Comparison of ENCODE assay signal across 16 cellular contexts in the genomic region with DNA sequence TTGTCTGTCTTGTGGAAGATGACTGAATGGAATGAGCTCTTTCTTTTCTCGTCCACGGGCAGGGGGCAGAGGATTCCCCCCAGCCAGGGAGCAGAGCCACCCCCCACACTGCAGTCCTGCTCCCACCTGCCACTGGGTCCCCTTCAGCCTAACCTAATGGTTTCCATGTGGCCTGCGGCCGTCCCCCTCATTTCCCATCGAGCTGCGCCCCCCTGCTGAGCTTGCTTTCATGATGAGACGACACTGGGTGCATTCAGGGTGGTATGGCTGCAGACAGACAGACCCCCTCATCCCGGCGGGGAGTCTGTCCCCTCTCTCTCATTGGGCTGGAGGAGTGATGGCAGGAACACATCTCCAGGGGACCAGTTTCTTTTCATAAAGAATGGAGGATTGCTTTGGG.
DNase-seq lines count a peak whose midpoint lies in the region; ATAC-seq and TF ChIP-seq lines count a peak whose summit lies in the region.
"Had no signal": no experiment of that assay in that cellular context is flagged by ENCODE, and none has a peak within 500 bp of the region (broad histone marks: within the 10 kb centered on the region; RNA-seq: fewer than 3 reads in every experiment).

No MANE protein-coding gene starts in this region.

- H3T11ph ChIP-seq in H9 (ENCODE audit: low read length) = no peak overlapping the region

- no peak overlapping the region for H3K56ac ChIP-seq in H9 (ENCODE audit: insufficient read length, low read depth, low read length)

- no peak overlapping the region for H4K91ac ChIP-seq in H9 (ENCODE audit: insufficient read length, low read depth, low read length)

- no peak for ATAC-seq in CD4-positive, alpha-beta T cell (ENCODE audit: poor library complexity)
- no peak for ATAC-seq in HG02759 (IDR thresholded peaks at IDR 0.05; ENCODE audit: unreplicated experiment)

- in situ Hi-C loops in KBM-7 (cut with MboI; ENCODE audit: low pct_unique_long_range_greater_than_20kb, low sequenced_read_pairs) = no loop called here

- H2BK15ac ChIP-seq in H9 (ENCODE audit: low read depth, low read length) = no peak overlapping the region

- intact Hi-C loops in CD4-positive, alpha-beta T cell (cut with DNase I, micrococcal nuclease) = no loop called here

- no peaks in the 10 kb centered on the region for H3K27me3 Mint-ChIP-seq in CD4-positive, alpha-beta T cell
- H3K27me3 Mint-ChIP-seq in H9 (ENCODE audit: low read depth) = peaks cover 15% of the 10 kb centered on the region
- no peaks in the 10 kb centered on the region for H3K27me3 Mint-ChIP-seq in progenitor cell of endocrine pancreas
- H3K27me3 Mint-ChIP-seq: CD4-positive, alpha-beta memory T cell had no signal

- H3K9me3 Mint-ChIP-seq in CD4-positive, alpha-beta T cell = no peaks in the 10 kb centered on the region
- H3K9me3 Mint-ChIP-seq in H9 (peaks cover 10 to 34% of the 10 kb centered on the region in 2 experiments), progenitor cell of endocrine pancreas (ENCODE audit: low read depth) (peaks cover 18% of the 10 kb centered on the region)

- H2BK20ac ChIP-seq in H9 (ENCODE audit: low read depth, low read length, poor library complexity, severe bottlenecking) = no peak overlapping the region

- no peak overlapping the region for H2BK5ac ChIP-seq in H9 (ENCODE audit: insufficient read length, low read length)

- no peak overlapping the region for H4K8ac ChIP-seq in H9 (replicated peaks; ENCODE audit: insufficient read length, low read depth, low read length)

- H3K9ac ChIP-seq in H9 (ENCODE audit: extremely low read depth, insufficient read length, low read length) = no peak overlapping the region
- H3K9ac ChIP-seq: GM23248 had no signal

- CTCF ChIA-PET in CD4-positive, alpha-beta T cell (lab: Charles Lee) = no interaction called here

- H3K27me3 ChIP-seq in CD4-positive, alpha-beta T cell (ENCODE audit: control insufficient read depth, insufficient read depth, low read length) = no peaks in the 10 kb centered on the region
- no peaks in the 10 kb centered on the region for H3K27me3 ChIP-seq in H9 (ENCODE audit: insufficient read depth, low read length)
- H3K27me3 ChIP-seq: brain microvascular endothelial cell had no signal

- no peak overlapping the region for H3K14ac ChIP-seq in H9 (ENCODE audit: insufficient read depth, low read length)

- no peak overlapping the region for H3K18ac ChIP-seq in H9 (ENCODE audit: insufficient read length, low read depth, low read length)

- TF ChIP-seq CTCF in CD4-positive, alpha-beta T cell (IDR thresholded peaks at IDR 0.05) = no peak
- TF ChIP-seq CTCF in H9 (conservative IDR thresholded peaks at IDR 0.05) = no peak
- TF ChIP-seq CTCF in progenitor cell of endocrine pancreas (IDR thresholded peaks at IDR 0.05; ENCODE audit: unreplicated experiment) = no peak

- H3K23ac ChIP-seq in H9 (ENCODE audit: insufficient read length, low read depth, low read length) = no peak overlapping the region

- no peak overlapping the region for H2AK5ac ChIP-seq in H9 (ENCODE audit: insufficient read length, low read length)

- peaks cover 98% of the 10 kb centered on the region for H3K36me3 Mint-ChIP-seq in CD4-positive, alpha-beta T cell (ENCODE audit: low read depth)
- peaks cover 75 to 97% (median 93%) of the 10 kb centered on the region in 3 experiments for H3K36me3 Mint-ChIP-seq in H9 (ENCODE audit: insufficient read depth in 1 of 3, low read depth in 3 of 3)
- peaks cover 66% of the 10 kb centered on the region for H3K36me3 Mint-ChIP-seq in progenitor cell of endocrine pancreas (ENCODE audit: insufficient read depth)

- no peak overlapping the region for H3K4me2 ChIP-seq in H9 (ENCODE audit: insufficient read depth, insufficient read length, low read length)

- H3K4me3 Mint-ChIP-seq in CD4-positive, alpha-beta T cell = no peak overlapping the region
- no peak overlapping the region for H3K4me3 Mint-ChIP-seq in H9
- no peak overlapping the region for H3K4me3 Mint-ChIP-seq in progenitor cell of endocrine pancreas (ENCODE audit: low read depth)
- H3K4me3 Mint-ChIP-seq: CD4-positive, alpha-beta memory T cell had no signal

- H3K9me3 ChIP-seq in CD4-positive, alpha-beta T cell (ENCODE audit: control insufficient read depth, low read length) = no peaks in the 10 kb centered on the region
- peaks cover 8% of the 10 kb centered on the region for H3K9me3 ChIP-seq in H9 (ENCODE audit: control insufficient read depth, low read depth, low read length)

- POLR2A ChIA-PET in CD4-positive, alpha-beta T cell (lab: Charles Lee) = no interaction called here

- H3K27ac Mint-ChIP-seq in CD4-positive, alpha-beta T cell = peak overlapping the region; percentile 42
- no peak overlapping the region for H3K27ac Mint-ChIP-seq in H9
- H3K27ac Mint-ChIP-seq in progenitor cell of endocrine pancreas = peak overlapping the region; percentile 56

- H3K4ac ChIP-seq in H9 (ENCODE audit: low read depth, low read length) = no peak overlapping the region

- no peaks in the 10 kb centered on the region for H4K20me1 ChIP-seq in H9 (ENCODE audit: control insufficient read depth, insufficient read depth, insufficient read length)

- H2BK12ac ChIP-seq in H9 (ENCODE audit: insufficient read length, low read depth, low read length) = no peak overlapping the region

- H2BK120ac ChIP-seq in H9 (ENCODE audit: low read depth, low read length, poor library complexity, severe bottlenecking) = no peak overlapping the region

- H3K4me1 Mint-ChIP-seq in CD4-positive, alpha-beta T cell (ENCODE audit: low read depth) = peaks cover 18% of the 10 kb centered on the region
- H3K4me1 Mint-ChIP-seq in H9 (peaks cover 0 to 13% of the 10 kb centered on the region in 2 experiments; a peak in 2 of 4 replicates), progenitor cell of endocrine pancreas (ENCODE audit: low read depth) (no peaks in the 10 kb centered on the region)

- H2AFZ ChIP-seq in H9 (ENCODE audit: low read length) = no peak overlapping the region
- H2AFZ ChIP-seq: GM23248 had no signal

- H4K5ac ChIP-seq in H9 (ENCODE audit: insufficient read length, low read depth, low read length) = no peak overlapping the region

- no peaks in the 10 kb centered on the region for H3K4me1 ChIP-seq in H9 (ENCODE audit: insufficient read depth, low read length)

- no peaks in the 10 kb centered on the region for H3K23me2 ChIP-seq in H9 (ENCODE audit: insufficient read length, low read depth, low read length, poor library complexity, severe bottlenecking)

- no peaks in the 10 kb centered on the region for H3K79me2 ChIP-seq in H9 (ENCODE audit: insufficient read depth, low read length)

- H3K27ac ChIP-seq in CD4-positive, alpha-beta T cell (ENCODE audit: low read depth, low read length) = no peak overlapping the region
- H3K27ac ChIP-seq in H9 (ENCODE audit: insufficient read length, low read depth, low read length) = no peak overlapping the region
- H3K27ac ChIP-seq in cingulate gyrus (ENCODE audit: low read depth, low read length) = peak overlapping the region; percentile 29
- H3K27ac ChIP-seq: brain microvascular endothelial cell, GM23248 had no signal

- WGBS in H9 (ENCODE audit: extremely low coverage, insufficient read length, low lambda C conversion rate) = no CpG with 5 or more reads among the region's 9 CpGs

- DNase-seq in CD4-positive, alpha-beta T cell = no peak
- peak; percentile 39 for DNase-seq in H9
- no peak for DNase-seq in progenitor cell of endocrine pancreas (ENCODE audit: low spot score, unreplicated experiment)
- no peak for DNase-seq in KBM-7
- no peak for DNase-seq in NCI-H2081 treated with DMSO at 0.1 percent for 48 hours (lab: John Stamatoyannopoulos, UW)
- DNase-seq: brain microvascular endothelial cell; CD4-positive, alpha-beta memory T cell; glutamatergic neuron; GM23248; kidney; NCI-H2107; retina; stimulated activated CD4-positive, alpha-beta T cell treated with anti-CD3 and anti-CD28 coated beads, Interleukin-4, amount 100 ng/mL, for 1 hour; stimulated activated naive CD4-positive, alpha-beta T cell treated with Interleukin-2 at 50 U/mL for 16 hours had no signal

- H3K79me1 ChIP-seq in H9 (ENCODE audit: insufficient read depth, low read depth, low read length, poor library complexity, severe bottlenecking) = no peaks in the 10 kb centered on the region

Comparison
In these comparisons a context has a peak if more than half of its experiments do, and no peak if none do; other contexts are left out.
1. H3K27ac Mint-ChIP-seq: peak in CD4-positive, alpha-beta T cell (single experiment) and progenitor cell of endocrine pancreas (single experiment); none in H9 (0 of 3).